9 cellular contexts compared by ENCODE assay signal in the genomic region with DNA sequence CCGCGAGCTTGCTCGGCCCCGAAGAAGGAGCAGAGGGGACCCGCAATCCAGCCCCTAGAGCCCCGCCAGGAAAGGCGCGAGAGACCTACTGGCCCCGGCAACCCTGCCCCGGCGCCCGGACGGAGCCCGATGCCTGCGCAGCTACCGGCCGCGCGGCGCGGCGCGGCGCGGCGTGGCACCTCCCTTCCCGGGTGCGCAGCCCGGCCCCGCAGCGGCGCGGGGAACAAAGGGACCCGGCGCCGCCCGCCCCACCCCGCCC. TPM values are rescaled to one million over a fixed set of nuclear protein-coding genes. Genes with fewer than 3 reads are reported as not detected.
A peak's percentile ranks its signal among the peaks of the same experiment; 100 is the strongest.
DNase-seq lines count a peak whose midpoint lies in the region; TF ChIP-seq lines count a peak whose summit lies in the region.
"Had no signal": no experiment of that assay in that cellular context is flagged by ENCODE, and none has a peak within 500 bp of the region (broad histone marks: within the 10 kb centered on the region; RNA-seq: fewer than 3 reads in every experiment).

No MANE protein-coding gene starts in this region.

- H3K9ac ChIP-seq in neuronal stem cell (ENCODE audit: low read depth, low read length, poor library complexity): peak overlapping the region; percentile 99

- H3K36me3 ChIP-seq in MG63 (no peaks in the 10 kb centered on the region), esophagus (ENCODE audit: control insufficient read depth in 2 of 2, insufficient read depth in 2 of 2, low read length in 1 of 2) (no peaks in the 10 kb centered on the region), neuronal stem cell (replicated peaks in 1 of 2; ENCODE audit: control insufficient read depth in 2 of 2, insufficient read depth in 2 of 2, low read length in 2 of 2) (peaks cover under 1 to 13% of the 10 kb centered on the region in 2 donors)

- H3K27ac ChIP-seq in esophagus (ENCODE audit: low read depth in 2 of 2, low read length in 1 of 2) (no peak overlapping the region), neuronal stem cell (replicated peaks; ENCODE audit: low read length) (peak overlapping the region; percentile 99)

- H2BK15ac ChIP-seq in neuronal stem cell (ENCODE audit: low read length): no peak overlapping the region

- peak overlapping the region; percentile 92 for H2AFZ ChIP-seq in neuronal stem cell (ENCODE audit: low read length)

- peaks cover 48 to 72% (median 51%) of the 10 kb centered on the region in 3 donors for H3K27me3 Mint-ChIP-seq in CD14-positive monocyte (ENCODE audit: low read depth in 3 of 3)

- H3K27me3 ChIP-seq in MG63 (no peaks in the 10 kb centered on the region; the same call in 1 of the 2 replicates), esophagus (ENCODE audit: control insufficient read depth in 1 of 2, insufficient read depth in 2 of 2, low read length in 2 of 2) (peaks cover 0 to 31% of the 10 kb centered on the region in 2 donors), neuronal stem cell (ENCODE audit: control insufficient read depth in 3 of 3, insufficient read depth in 3 of 3, low read depth in 1 of 3, low read length in 3 of 3) (no peaks in the 10 kb centered on the region)

- H3K4me3 ChIP-seq in MG63 (peak overlapping the region; percentile 70), esophagus (ENCODE audit: low read depth in 1 of 2, low read length in 2 of 2) (peak overlapping the region; percentile 43 to 51), neuronal stem cell (ENCODE audit: low read length in 2 of 2) (peak overlapping the region; percentile 62 to 95)
- H3K4me3 ChIP-seq: GM12878 had no signal

- H2BK5ac ChIP-seq in neuronal stem cell (ENCODE audit: low read length): peak overlapping the region; percentile 100

- TF ChIP-seq CTCF in CD14-positive monocyte (IDR thresholded peaks at IDR 0.05): no peak

- peaks cover 13% of the 10 kb centered on the region for H3K4me1 Mint-ChIP-seq in CD14-positive monocyte

- H3K4me1 ChIP-seq in esophagus (ENCODE audit: control insufficient read depth in 2 of 2, insufficient read depth in 2 of 2, low read length in 1 of 2) (peaks cover 2 to 7% of the 10 kb centered on the region in 2 donors), neuronal stem cell (ENCODE audit: control insufficient read depth in 2 of 2, insufficient read depth in 1 of 2, low read depth in 1 of 2, low read length in 2 of 2) (peaks cover 5 to 20% of the 10 kb centered on the region in 2 donors)

- DNase-seq in CD14-positive monocyte (ENCODE audit: low spot score) (no peak), MG63 (peak; percentile 9), neuronal stem cell (ENCODE audit: low spot score) (no peak), H4 (ENCODE audit: low spot score) (no peak), globus pallidus (ENCODE audit: low spot score) (no peak), UCSD-AML1 (lab: John Stamatoyannopoulos, UW; ENCODE audit: unreplicated experiment) (no peak), cortex of kidney (lab: John Stamatoyannopoulos, UW) (no peak)

- H3K23ac ChIP-seq in neuronal stem cell (ENCODE audit: low read depth, low read length, poor library complexity): peak overlapping the region; percentile 43

- H3K4me3 Mint-ChIP-seq in CD14-positive monocyte: peak overlapping the region; percentile 60 to 96

- H3K9me3 ChIP-seq in MG63 (no peaks in the 10 kb centered on the region), esophagus (ENCODE audit: control insufficient read depth in 2 of 2, insufficient read depth in 1 of 2, low read depth in 1 of 2, low read length in 1 of 2) (no peaks in the 10 kb centered on the region), neuronal stem cell (replicated peaks in 1 of 2; ENCODE audit: control insufficient read depth in 2 of 2, insufficient read depth in 1 of 2, low read depth in 1 of 2, low read length in 2 of 2) (no peaks in the 10 kb centered on the region)

- peaks cover 0 to 8% of the 10 kb centered on the region in 2 donors for H3K36me3 Mint-ChIP-seq in CD14-positive monocyte

- H3K27ac Mint-ChIP-seq in CD14-positive monocyte: no peak overlapping the region

- H4K8ac ChIP-seq in neuronal stem cell (ENCODE audit: low read depth, low read length): no peak overlapping the region

- peaks cover 3% of the 10 kb centered on the region for H3K79me1 ChIP-seq in neuronal stem cell (ENCODE audit: low read depth, low read length)

- peak overlapping the region; percentile 95 for H3K4ac ChIP-seq in neuronal stem cell (ENCODE audit: low read length)

- no peak overlapping the region for H3K14ac ChIP-seq in neuronal stem cell (ENCODE audit: low read length)

- WGBS in esophagus, 2 donors: 0 to 2% methylated on average over 19 to 38 of the region's 38 CpGs
- WGBS in neuronal stem cell (ENCODE audit: extremely low coverage in 2 of 2, insufficient read length in 2 of 2, insufficient replicate concordance in 1 of 2), 2 donors: no CpG with 5 or more reads among the region's 38 CpGs

- peak overlapping the region; percentile 62 for H3K4me2 ChIP-seq in neuronal stem cell (ENCODE audit: insufficient read depth, low read length, poor library complexity, severe bottlenecking)

- no peak overlapping the region for H4K91ac ChIP-seq in neuronal stem cell (ENCODE audit: low read depth, low read length, poor library complexity)

- intact Hi-C loops in CD14-positive monocyte (cut with micrococcal nuclease): no loop called here

- H3K9me3 Mint-ChIP-seq in CD14-positive monocyte: peaks cover 0 to 15% (median 5%) of the 10 kb centered on the region in 7 donors

- peak overlapping the region; percentile 100 for H3K18ac ChIP-seq in neuronal stem cell (ENCODE audit: low read length)

- H2BK120ac ChIP-seq in neuronal stem cell (ENCODE audit: low read depth, low read length): no peak overlapping the region

- no peak overlapping the region for H2BK12ac ChIP-seq in neuronal stem cell (ENCODE audit: low read length)

- peak overlapping the region; percentile 99 for H2AK5ac ChIP-seq in neuronal stem cell (ENCODE audit: low read depth, low read length)

RNA-seq across cellular contexts. Expression of gene CDH2, which starts 0.3 kb away (rescaled TPM):
- under 1 TPM; 0.08 to 0.32 TPM for polyA plus RNA-seq in CD14-positive monocyte
- 19.8 and 34.1 TPM in 2 replicates for total RNA-seq in MG63 (2014; rRNA removed; shearing (Covaris generic); ENCODE audit: low replicate concordance)
- polyA plus RNA-seq in esophagus: under 1 TPM; 0.12 to 0.38 TPM
- polyA plus RNA-seq in neuronal stem cell (2013, experiment 1 of 2): 169 TPM
- 173 TPM for polyA plus RNA-seq in neuronal stem cell (2013, experiment 2 of 2)
- total RNA-seq in H4 (2014; rRNA removed; shearing (Covaris generic)): 29.8 and 32.5 TPM in 2 replicates
